In the genomic region with DNA sequence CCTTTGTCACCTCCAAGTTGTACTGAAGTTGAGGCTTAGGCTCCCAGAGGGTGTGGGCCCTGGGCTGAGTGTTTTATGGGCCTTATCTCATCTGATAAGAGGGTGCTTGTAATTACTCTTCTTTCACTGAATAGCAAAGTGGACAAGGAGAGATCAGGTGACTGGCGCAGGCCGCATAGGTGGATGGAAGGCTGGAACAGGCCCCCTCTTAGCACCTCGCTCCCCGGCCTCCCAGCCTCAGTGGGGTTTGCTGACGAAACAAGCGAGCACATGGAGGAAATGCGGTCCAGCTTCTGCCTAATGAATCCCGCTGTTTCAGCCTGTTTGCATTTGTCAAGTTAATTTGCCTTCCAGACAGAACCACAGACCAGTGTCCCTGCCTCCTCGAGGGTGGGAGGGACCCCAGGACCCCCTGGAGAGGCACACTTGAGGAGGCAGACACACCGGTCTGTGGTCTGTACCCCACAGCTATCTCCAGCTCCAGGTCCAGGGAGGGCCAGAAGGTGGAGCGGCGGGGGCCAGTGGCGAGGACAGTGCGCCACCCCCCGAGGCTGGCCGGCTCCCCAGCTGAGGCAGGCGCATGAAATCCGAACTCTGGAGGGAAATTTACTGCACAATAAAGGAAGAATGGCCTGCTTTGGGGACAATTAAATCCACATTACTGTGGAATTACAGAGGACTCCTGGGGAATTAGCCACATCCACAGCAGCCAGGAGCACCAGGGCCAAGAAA, we compare ENCODE assay signal across 22 cellular contexts.
DNase-seq lines count a peak whose midpoint lies in the region; ATAC-seq and TF ChIP-seq lines count a peak whose summit lies in the region.
"Had no signal": no experiment of that assay in that cellular context is flagged by ENCODE, and none has a peak within 500 bp of the region (broad histone marks: within the 10 kb centered on the region; RNA-seq: fewer than 3 reads in every experiment).

No MANE protein-coding gene starts in this region.

- H3K9me3 ChIP-seq in NT2/D1 (ENCODE audit: insufficient read depth, low read length): no peaks in the 10 kb centered on the region
- no peaks in the 10 kb centered on the region for H3K9me3 ChIP-seq in esophagus squamous epithelium
- H3K9me3 ChIP-seq in transverse colon: no peaks in the 10 kb centered on the region
- H3K9me3 ChIP-seq in CD8-positive, alpha-beta memory T cell (ENCODE audit: low read length): no peaks in the 10 kb centered on the region
- H3K9me3 ChIP-seq: BLaER1 treated with 17β-estradiol and CSF1 and Interleukin-3, amounts not matched to agents 10 nM and 100 nM; SK-N-SH had no signal

- H3K36me3 ChIP-seq in NT2/D1 (ENCODE audit: insufficient read depth, insufficient read length, low read length) (no peaks in the 10 kb centered on the region), esophagus squamous epithelium (no peaks in the 10 kb centered on the region), transverse colon (no peaks in the 10 kb centered on the region)
- no peaks in the 10 kb centered on the region for H3K36me3 ChIP-seq in CD8-positive, alpha-beta memory T cell (ENCODE audit: insufficient read depth, low read length)
- H3K36me3 ChIP-seq: BLaER1 treated with 17β-estradiol and CSF1 and Interleukin-3, amounts not matched to agents 10 nM and 100 nM had no signal

- ATAC-seq in GM21825 (IDR thresholded peaks at IDR 0.05; ENCODE audit: unreplicated experiment) (no peak), HG03280 (IDR thresholded peaks at IDR 0.05; ENCODE audit: unreplicated experiment) (no peak)
- ATAC-seq: CD8-positive, alpha-beta T cell had no signal

- in situ Hi-C loops in transverse colon (cut with MboI; ENCODE audit: low pct_ligation_motif_present in 1 of 4, low pct_unique_long_range_greater_than_20kb in 1 of 4, low sequenced_read_pairs in 3 of 4): no loop called here

- POLR2A ChIA-PET in CD8-positive, alpha-beta memory T cell (lab: Charles Lee): no interaction called here

- H3K9me3 Mint-ChIP-seq in nephron progenitor cell: no peaks in the 10 kb centered on the region
- no peaks in the 10 kb centered on the region for H3K9me3 Mint-ChIP-seq in CD8-positive, alpha-beta memory T cell
- H3K9me3 Mint-ChIP-seq: CD8-positive, alpha-beta T cell; H9 had no signal

- WGBS in esophagus squamous epithelium, 2 donors: 89 to 91% methylated on average over 8 of the region's 18 CpGs
- WGBS in transverse colon (ENCODE audit: low coverage in 1 of 2), 2 donors: 62 to 93% methylated on average over 3 to 17 of the region's 18 CpGs

- CTCF ChIA-PET in CD8-positive, alpha-beta memory T cell (lab: Charles Lee): no interaction called here

- H3K4me1 Mint-ChIP-seq in nephron progenitor cell: peaks cover 50% of the 10 kb centered on the region
- no peaks in the 10 kb centered on the region for H3K4me1 Mint-ChIP-seq in CD8-positive, alpha-beta memory T cell

- no peak for TF ChIP-seq POLR2A in esophagus squamous epithelium (IDR thresholded peaks at IDR 0.05)
- no peak for TF ChIP-seq POLR2A in transverse colon (IDR thresholded peaks at IDR 0.05)

- H3K27ac Mint-ChIP-seq in nephron progenitor cell: peak overlapping the region; percentile 36
- H3K27ac Mint-ChIP-seq in CD8-positive, alpha-beta memory T cell: no peak overlapping the region
- H3K27ac Mint-ChIP-seq: CD8-positive, alpha-beta T cell had no signal

- H3K27me3 Mint-ChIP-seq in nephron progenitor cell (ENCODE audit: low read depth, poor library complexity): peaks cover 3% of the 10 kb centered on the region
- H3K27me3 Mint-ChIP-seq in CD8-positive, alpha-beta memory T cell: peaks cover 3 to 13% of the 10 kb centered on the region in 2 donors

- TF ChIP-seq CTCF in esophagus squamous epithelium (IDR thresholded peaks at IDR 0.05) (no peak), nephron progenitor cell (IDR thresholded peaks at IDR 0.05) (no peak), transverse colon (IDR thresholded peaks at IDR 0.05) (no peak)

- peaks cover 5% of the 10 kb centered on the region for H3K4me1 ChIP-seq in NT2/D1 (ENCODE audit: insufficient read depth, insufficient read length)
- peaks cover 0 to 47% (median 30%) of the 10 kb centered on the region in 3 donors for H3K4me1 ChIP-seq in esophagus squamous epithelium
- peaks cover 4 to 25% (median 16%) of the 10 kb centered on the region in 4 donors for H3K4me1 ChIP-seq in transverse colon
- H3K4me1 ChIP-seq in CD8-positive, alpha-beta memory T cell (ENCODE audit: insufficient read depth, low read length): no peaks in the 10 kb centered on the region
- H3K4me1 ChIP-seq: BLaER1 treated with 17β-estradiol and CSF1 and Interleukin-3, amounts not matched to agents 10 nM and 100 nM had no signal

- H3K36me3 Mint-ChIP-seq in nephron progenitor cell (ENCODE audit: low read depth): no peaks in the 10 kb centered on the region
- no peaks in the 10 kb centered on the region for H3K36me3 Mint-ChIP-seq in CD8-positive, alpha-beta memory T cell
- H3K36me3 Mint-ChIP-seq: CD8-positive, alpha-beta T cell had no signal

- H3K27ac ChIP-seq in esophagus squamous epithelium (peak overlapping the region in 3 of 4 donors; percentile 17 to 63 (median 26)), transverse colon (peak overlapping the region in 1 of 4 donors; percentile 7)
- H3K27ac ChIP-seq in CD8-positive, alpha-beta memory T cell (ENCODE audit: low read depth, low read length): no peak overlapping the region
- H3K27ac ChIP-seq: BLaER1 treated with 17β-estradiol and CSF1 and Interleukin-3, amounts not matched to agents 10 nM and 100 nM had no signal

- no peak for TF ChIP-seq EP300 in transverse colon (IDR thresholded peaks at IDR 0.05; ENCODE audit: low read depth)

- H3K4me3 Mint-ChIP-seq in nephron progenitor cell: no peak overlapping the region
- no peak overlapping the region for H3K4me3 Mint-ChIP-seq in CD8-positive, alpha-beta memory T cell
- H3K4me3 Mint-ChIP-seq: CD8-positive, alpha-beta T cell; H9 had no signal

- peak overlapping the region; percentile 8 for H3K9ac ChIP-seq in NT2/D1 (ENCODE audit: insufficient read length, low read depth)
- H3K9ac ChIP-seq: BLaER1 treated with 17β-estradiol and CSF1 and Interleukin-3, amounts not matched to agents 10 nM and 100 nM; SK-N-SH had no signal

- H3K4me3 ChIP-seq in NT2/D1 (ENCODE audit: insufficient read length, low read depth) (no peak overlapping the region), esophagus squamous epithelium (no peak overlapping the region), transverse colon (no peak overlapping the region)
- H3K4me3 ChIP-seq in CD8-positive, alpha-beta memory T cell (ENCODE audit: low read length): no peak overlapping the region
- H3K4me3 ChIP-seq: BLaER1 treated with 17β-estradiol and CSF1 and Interleukin-3, amounts not matched to agents 10 nM and 100 nM had no signal

- H3K27me3 ChIP-seq in NT2/D1 (ENCODE audit: insufficient read depth, insufficient read length): no peaks in the 10 kb centered on the region
- no peaks in the 10 kb centered on the region for H3K27me3 ChIP-seq in esophagus squamous epithelium
- no peaks in the 10 kb centered on the region for H3K27me3 ChIP-seq in transverse colon
- H3K27me3 ChIP-seq in CD8-positive, alpha-beta memory T cell (ENCODE audit: insufficient read depth, low read length, poor library complexity, severe bottlenecking): no peaks in the 10 kb centered on the region
- H3K27me3 ChIP-seq: BLaER1 treated with 17β-estradiol and CSF1 and Interleukin-3, amounts not matched to agents 10 nM and 100 nM had no signal

- no peak for DNase-seq in NT2/D1 (ENCODE audit: low read depth, low spot score)
- DNase-seq in esophagus squamous epithelium (lab: John Stamatoyannopoulos, UW): no peak
- DNase-seq in nephron progenitor cell: no peak
- DNase-seq in transverse colon: peak; percentile 48
- no peak for DNase-seq in stimulated activated CD4-positive, alpha-beta T cell treated with anti-CD3 and anti-CD28 coated beads, Interleukin-4, amount 100 ng/mL, for 24 hours
- DNase-seq in CD8-positive, alpha-beta memory T cell: no peak
- DNase-seq: CD8-positive, alpha-beta T cell; DMS79; H9; KBM-7; NCI-H1105; NCI-H1694 treated with DMSO at 0.1 percent for 48 hours; NCI-H2107; NCI-H2227 treated with DMSO at 0.1 percent for 48 hours; NCI-H524; NCI-H82; RPMI8226; SHP77 treated with DMSO at 0.1 percent for 48 hours; SK-N-SH had no signal

- intact Hi-C loops in esophagus squamous epithelium (cut with DNase I) (no loop called here), transverse colon (cut with DNase I; ENCODE audit: low total_unique reads) (no loop called here)
